ENCODE assay signal across 8 cellular contexts in genomic region chr10:68957284-68957615, GRCh38. TPM values are rescaled to one million over a fixed set of nuclear protein-coding genes. Genes with fewer than 3 reads are reported as not detected.
DNase-seq lines count a peak whose midpoint lies in the region; ATAC-seq and TF ChIP-seq lines count a peak whose summit lies in the region.

No MANE protein-coding gene starts in this region.

- DNase-seq in activated CD4-positive, alpha-beta memory T cell treated with anti-CD3 and anti-CD28 coated beads, Interleukin-2, amount 10 ng/mL, durations not matched to agents 7 days and 5 days = no peak
- no peak for DNase-seq in iPS DF 6.9 (ENCODE audit: low read depth, low spot score)
- DNase-seq in smooth muscle cell (lab: John Stamatoyannopoulos, UW; ENCODE audit: unreplicated experiment) = no peak
- DNase-seq in posterior cingulate gyrus = no peak
- DNase-seq in NCI-H146 treated with DMSO at 0.1 percent for 48 hours (lab: John Stamatoyannopoulos, UW; ENCODE audit: unreplicated experiment) = no peak

- peaks cover 46% of the 10 kb centered on the region for H4K20me1 ChIP-seq in smooth muscle cell (ENCODE audit: low read depth)

- H3K4me3 Mint-ChIP-seq in activated CD4-positive, alpha-beta memory T cell treated with anti-CD3 and anti-CD28 coated beads, Interleukin-2, amount 10 ng/mL, durations not matched to agents 7 days and 5 days = peak overlapping the region; percentile 94

- no peaks in the 10 kb centered on the region for H3K4me1 ChIP-seq in HEK293 (ENCODE audit: control insufficient read depth, insufficient read depth, low read length)
- no peaks in the 10 kb centered on the region for H3K4me1 ChIP-seq in iPS DF 6.9 (ENCODE audit: control insufficient read depth, insufficient read depth, low read length)
- peaks cover 10% of the 10 kb centered on the region for H3K4me1 ChIP-seq in smooth muscle cell (ENCODE audit: low read depth)

- peaks cover 55% of the 10 kb centered on the region for H3K79me2 ChIP-seq in smooth muscle cell (ENCODE audit: low read depth)

- no peaks in the 10 kb centered on the region for H3F3A ChIP-seq in smooth muscle cell (ENCODE audit: low read depth)

- TF ChIP-seq CTCF in HEK293 (tag by site-specific recombination; IDR thresholded peaks at IDR 0.05) = no peak
- TF ChIP-seq CTCF in smooth muscle cell (IDR thresholded peaks at IDR 0.05; ENCODE audit: borderline replicate concordance, insufficient read depth, poor library complexity, severe bottlenecking) = no peak

- no CpG with 5 or more reads among the region's 7 CpGs for WGBS in iPS DF 6.9 (ENCODE audit: insufficient coverage, insufficient read length)
- WGBS in smooth muscle cell (ENCODE audit: low lambda C conversion rate) = 33% methylated on average over 7 of the region's 7 CpGs

- H3K36me3 Mint-ChIP-seq in activated CD4-positive, alpha-beta memory T cell treated with anti-CD3 and anti-CD28 coated beads, Interleukin-2, amount 10 ng/mL, durations not matched to agents 7 days and 5 days (ENCODE audit: low read depth) = peaks cover 44% of the 10 kb centered on the region

- intact Hi-C loops in posterior cingulate gyrus (cut with DNase I) = no loop called here

- no peak overlapping the region for H2AFZ ChIP-seq in smooth muscle cell (ENCODE audit: low read depth)

- H3K9ac ChIP-seq in smooth muscle cell (ENCODE audit: low read depth) = peak overlapping the region; percentile 76

- H3K9me3 ChIP-seq in HEK293 (ENCODE audit: control insufficient read depth, insufficient read depth, low read depth, low read length) = no peaks in the 10 kb centered on the region
- no peaks in the 10 kb centered on the region for H3K9me3 ChIP-seq in iPS DF 6.9 (ENCODE audit: control insufficient read depth, insufficient read depth, low read length)
- H3K9me3 ChIP-seq in smooth muscle cell (replicated peaks; ENCODE audit: low read depth) = no peaks in the 10 kb centered on the region

- H3K4me1 Mint-ChIP-seq in activated CD4-positive, alpha-beta memory T cell treated with anti-CD3 and anti-CD28 coated beads, Interleukin-2, amount 10 ng/mL, durations not matched to agents 7 days and 5 days = peaks cover 45% of the 10 kb centered on the region

- peak overlapping the region; percentile 91 for H3K4me3 ChIP-seq in HEK293 (ENCODE audit: low read depth, low read length)
- peak overlapping the region; percentile 72; the same call in 1 of the 2 replicates for H3K4me3 ChIP-seq in iPS DF 6.9 (ENCODE audit: low read length)
- peak overlapping the region; percentile 71 for H3K4me3 ChIP-seq in smooth muscle cell

- H3K4me2 ChIP-seq in smooth muscle cell = peak overlapping the region; percentile 90

- H3K36me3 ChIP-seq in HEK293 (ENCODE audit: control insufficient read depth in 2 of 2, insufficient read depth in 1 of 2, low read length in 2 of 2) = peaks cover 32 to 41% of the 10 kb centered on the region in 2 experiments
- H3K36me3 ChIP-seq in iPS DF 6.9 (ENCODE audit: control insufficient read depth, insufficient read depth, low read length) = no peaks in the 10 kb centered on the region; the same call in 1 of the 2 replicates
- peaks cover 13% of the 10 kb centered on the region for H3K36me3 ChIP-seq in smooth muscle cell (ENCODE audit: low read depth)

- H3K27ac ChIP-seq in HEK293 (ENCODE audit: extremely low read depth, low read depth, low read length) (no peak overlapping the region; the same call in 1 of the 2 replicates), iPS DF 6.9 (ENCODE audit: low read length) (no peak overlapping the region), smooth muscle cell (ENCODE audit: low read depth) (peak overlapping the region; percentile 89)

- no peaks in the 10 kb centered on the region for H3K9me3 Mint-ChIP-seq in activated CD4-positive, alpha-beta memory T cell treated with anti-CD3 and anti-CD28 coated beads, Interleukin-2, amount 10 ng/mL, durations not matched to agents 7 days and 5 days

- ATAC-seq in HG03432 (IDR thresholded peaks at IDR 0.05; ENCODE audit: unreplicated experiment) (no peak), GM21529 (IDR thresholded peaks at IDR 0.05; ENCODE audit: unreplicated experiment) (no peak)

- CTCF ChIA-PET in HEK293 (lab: Yijun Ruan, JAX) = interaction anchor here (0.6 to 0.8 kb wide), 2 partner anchors 13 to 51 kb away, joined by 3 to 4 read pairs; no protein-coding TSS in a partner anchor
- CTCF ChIA-PET in activated CD4-positive, alpha-beta memory T cell treated with anti-CD3 and anti-CD28 coated beads, Interleukin-2, amount 10 ng/mL, durations not matched to agents 7 days and 5 days (lab: Charles Lee) = interaction anchor here (1.8 to 3.3 kb wide), 4 partner anchors 12 to 167 kb away, joined by 5 to 27 read pairs (median 14); partner anchors contain the start of gene KIFBP

- no peaks in the 10 kb centered on the region for H3K27me3 Mint-ChIP-seq in activated CD4-positive, alpha-beta memory T cell treated with anti-CD3 and anti-CD28 coated beads, Interleukin-2, amount 10 ng/mL, durations not matched to agents 7 days and 5 days

- POLR2A ChIA-PET in HEK293 (lab: Yijun Ruan, JAX) = interaction anchor here (0.6 to 1.8 kb wide), 2 partner anchors 35 to 56 kb away, joined by 5 read pairs; partner anchors contain the start of gene DDX50
- POLR2A ChIA-PET in activated CD4-positive, alpha-beta memory T cell treated with anti-CD3 and anti-CD28 coated beads, Interleukin-2, amount 10 ng/mL, durations not matched to agents 7 days and 5 days (lab: Charles Lee) = interaction anchor here (0.7 to 8.2 kb wide), 19 partner anchors 8 to 626 kb away, joined by 3 to 86 read pairs (median 5); partner anchors contain the start of genes DDX50, DNA2, HNRNPH3 and KIFBP

- H3K27ac Mint-ChIP-seq in activated CD4-positive, alpha-beta memory T cell treated with anti-CD3 and anti-CD28 coated beads, Interleukin-2, amount 10 ng/mL, durations not matched to agents 7 days and 5 days = peak overlapping the region; percentile 98

- no peaks in the 10 kb centered on the region for H3K27me3 ChIP-seq in iPS DF 6.9 (ENCODE audit: control insufficient read depth, insufficient read depth, low read length)
- H3K27me3 ChIP-seq in smooth muscle cell (ENCODE audit: low read depth) = no peaks in the 10 kb centered on the region

TF ChIP-seq in HEK293, 187 proteins besides CTCF, POLR2A, EP300 and RAD21:
- TF ChIP-seq ZBTB21 (tag by site-specific recombination; IDR thresholded peaks at IDR 0.05) = no peak
- 0 out of 2 replicates have a peak, but pooled peaks have one; percentile 37 for TF ChIP-seq ZNF768 (tag by site-specific recombination; IDR thresholded peaks at IDR 0.05)
- no peak for TF ChIP-seq KLF10 (tag by site-specific recombination; IDR thresholded peaks at IDR 0.05)
- TF ChIP-seq ZEB2 (tag by site-specific recombination; IDR thresholded peaks at IDR 0.05) = 0 out of 2 replicates have a peak, but pooled peaks have one; percentile 13
- no peak for TF ChIP-seq ZNF561 (tag by site-specific recombination; IDR thresholded peaks at IDR 0.05; ENCODE audit: borderline replicate concordance)
- 0 out of 2 replicates have a peak, but pooled peaks have one; percentile 32 for TF ChIP-seq ZSCAN30 (tag by site-specific recombination; IDR thresholded peaks at IDR 0.05)
- TF ChIP-seq ZNF501 (tag by site-specific recombination; IDR thresholded peaks at IDR 0.05) = 0 out of 2 replicates have a peak, but pooled peaks have one; percentile 1
- no peak for TF ChIP-seq ZNF837 (tag by site-specific recombination; IDR thresholded peaks at IDR 0.05)
- TF ChIP-seq, protein P1, sequence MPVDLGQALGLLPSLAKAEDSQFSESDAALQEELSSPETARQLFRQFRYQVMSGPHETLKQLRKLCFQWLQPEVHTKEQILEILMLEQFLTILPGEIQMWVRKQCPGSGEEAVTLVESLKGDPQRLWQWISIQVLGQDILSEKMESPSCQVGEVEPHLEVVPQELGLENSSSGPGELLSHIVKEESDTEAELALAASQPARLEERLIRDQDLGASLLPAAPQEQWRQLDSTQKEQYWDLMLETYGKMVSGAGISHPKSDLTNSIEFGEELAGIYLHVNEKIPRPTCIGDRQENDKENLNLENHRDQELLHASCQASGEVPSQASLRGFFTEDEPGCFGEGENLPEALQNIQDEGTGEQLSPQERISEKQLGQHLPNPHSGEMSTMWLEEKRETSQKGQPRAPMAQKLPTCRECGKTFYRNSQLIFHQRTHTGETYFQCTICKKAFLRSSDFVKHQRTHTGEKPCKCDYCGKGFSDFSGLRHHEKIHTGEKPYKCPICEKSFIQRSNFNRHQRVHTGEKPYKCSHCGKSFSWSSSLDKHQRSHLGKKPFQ (tag by site-specific recombination; IDR thresholded peaks at IDR 0.05) = no peak
- no peak for TF ChIP-seq ZNF473 (tag by site-specific recombination; IDR thresholded peaks at IDR 0.05)
- TF ChIP-seq ZNF24 (tag by site-specific recombination; IDR thresholded peaks at IDR 0.05) = 0 out of 2 replicates have a peak, but pooled peaks have one; percentile 2
- peak; percentile 7; the same call in 1 of the 2 replicates for TF ChIP-seq ZNF629 (tag by site-specific recombination; IDR thresholded peaks at IDR 0.05)

RNA-seq across cellular contexts. Expression of gene DDX21, which starts 1.3 kb away (rescaled TPM):
- 10 to 100 TPM; 82.3 to 82.7 TPM for total RNA-seq in activated CD4-positive, alpha-beta memory T cell treated with anti-CD3 and anti-CD28 coated beads, Interleukin-2, amount 10 ng/mL, durations not matched to agents 7 days and 5 days
- 47.7 and 52.3 TPM in 2 replicates for total RNA-seq in smooth muscle cell
- polyA plus RNA-seq in smooth muscle cell = 9.9 and 11.0 TPM in 2 replicates

RNA-seq across cellular contexts. Expression of gene KIFBP, which starts 31.4 kb away (rescaled TPM):
- total RNA-seq in activated CD4-positive, alpha-beta memory T cell treated with anti-CD3 and anti-CD28 coated beads, Interleukin-2, amount 10 ng/mL, durations not matched to agents 7 days and 5 days = 10 to 100 TPM; 16.4 to 18.3 TPM
- 51.8 and 55.1 TPM in 2 replicates for total RNA-seq in smooth muscle cell
- polyA plus RNA-seq in smooth muscle cell = 37.6 and 38.0 TPM in 2 replicates

RNA-seq across cellular contexts. Expression of gene DDX50, which starts 56.1 kb away (rescaled TPM):
- total RNA-seq in activated CD4-positive, alpha-beta memory T cell treated with anti-CD3 and anti-CD28 coated beads, Interleukin-2, amount 10 ng/mL, durations not matched to agents 7 days and 5 days = 10 to 100 TPM; 51.9 to 56.2 TPM
- 42.9 and 70.2 TPM in 2 replicates for total RNA-seq in smooth muscle cell
- polyA plus RNA-seq in smooth muscle cell = 35.9 and 38.5 TPM in 2 replicates
